Comparison of ENCODE assay signal across 17 cellular contexts in genomic region chr2:101722878-101723277, GRCh38. TPM values are rescaled to one million over a fixed set of nuclear protein-coding genes. Genes with fewer than 3 reads are reported as not detected.
DNase-seq lines count a peak whose midpoint lies in the region; ATAC-seq and TF ChIP-seq lines count a peak whose summit lies in the region.
"Had no signal": no experiment of that assay in that cellular context is flagged by ENCODE, and none has a peak within 500 bp of the region (broad histone marks: within the 10 kb centered on the region; RNA-seq: fewer than 3 reads in every experiment).

No MANE protein-coding gene starts in this region.

- no peak for DNase-seq in natural killer cell treated with Interleukin-12 subunit alpha and Interleukin-12 subunit beta and Interleukin-15 and Interleukin-18, amount 100 ng/mL, for 72 hours (ENCODE audit: low spot score)
- DNase-seq in natural killer cell: no peak
- no peak for DNase-seq in activated B cell treated with CpG ODN at 0.5 μM for 24 hours
- no peak for DNase-seq in lower lobe of right lung
- no peak for DNase-seq in NCI-H510A (lab: John Stamatoyannopoulos, UW)
- no peak for DNase-seq in GM10266 (ENCODE audit: extremely low spot score)
- no peak for DNase-seq in midbrain (lab: John Stamatoyannopoulos, UW)
- DNase-seq: activated CD4-positive, alpha-beta T cell treated with anti-CD3 and anti-CD28 coated beads, Interleukin-2, amount 10 ng/mL, durations not matched to agents 7 days and 5 days; activated effector memory CD4-positive, alpha-beta T cell treated with Interleukin-2 at 50 U/mL for 16 hours; heart right ventricle; NCI-H2081; NCI-H69; psoas muscle; tibial artery had no signal

- peaks cover 45% of the 10 kb centered on the region for H3K4me1 ChIP-seq in lower lobe of right lung
- H3K4me1 ChIP-seq: body of pancreas had no signal

- TF ChIP-seq CTCF in natural killer cell (IDR thresholded peaks at IDR 0.05) (no peak), activated B cell treated with CpG ODN at 0.5 μM for 24 hours (IDR thresholded peaks at IDR 0.05) (no peak), lower lobe of right lung (IDR thresholded peaks at IDR 0.05) (no peak), GM10266 (IDR thresholded peaks at IDR 0.05; ENCODE audit: control insufficient read depth, insufficient read depth, low read depth, missing control alignments) (no peak)

- H3K9me3 Mint-ChIP-seq in natural killer cell treated with Interleukin-12 subunit alpha and Interleukin-12 subunit beta and Interleukin-15 and Interleukin-18, amount 100 ng/mL, for 72 hours: peaks cover 3% of the 10 kb centered on the region
- H3K9me3 Mint-ChIP-seq in natural killer cell: no peaks in the 10 kb centered on the region
- peaks cover 3% of the 10 kb centered on the region for H3K9me3 Mint-ChIP-seq in activated B cell treated with CpG ODN at 0.5 μM for 24 hours

- CTCF ChIA-PET in activated B cell treated with CpG ODN at 0.5 μM for 24 hours (lab: Charles Lee): no interaction called here

- no peak for ATAC-seq in natural killer cell treated with Interleukin-12 subunit alpha and Interleukin-12 subunit beta and Interleukin-15 and Interleukin-18, amount 100 ng/mL, for 72 hours
- ATAC-seq in natural killer cell (no peak), activated B cell treated with CpG ODN at 0.5 μM for 24 hours (ENCODE audit: low read depth) (peak; percentile 14), lower lobe of right lung (peak in 1 of 2 donors; percentile 44)
- ATAC-seq in activated CD4-positive, CD25-positive, alpha-beta regulatory T cell treated with anti-CD3 and anti-CD28 coated beads, Interleukin-2, amount 50 U/mL, for 24 hours: no peak
- ATAC-seq: body of pancreas, psoas muscle had no signal

- peak overlapping the region; percentile 10 for H3K27ac ChIP-seq in lower lobe of right lung
- H3K27ac ChIP-seq: body of pancreas, psoas muscle, RWPE1, tibial artery had no signal

- H3K27me3 Mint-ChIP-seq in natural killer cell treated with Interleukin-12 subunit alpha and Interleukin-12 subunit beta and Interleukin-15 and Interleukin-18, amount 100 ng/mL, for 72 hours: no peaks in the 10 kb centered on the region
- H3K27me3 Mint-ChIP-seq in natural killer cell (ENCODE audit: low read depth in 2 of 2) (no peaks in the 10 kb centered on the region), activated B cell treated with CpG ODN at 0.5 μM for 24 hours (no peaks in the 10 kb centered on the region)
- H3K27me3 Mint-ChIP-seq: activated CD4-positive, alpha-beta T cell treated with anti-CD3 and anti-CD28 coated beads, Interleukin-2, amount 10 ng/mL, durations not matched to agents 7 days and 5 days had no signal

- H3K36me3 Mint-ChIP-seq in natural killer cell treated with Interleukin-12 subunit alpha and Interleukin-12 subunit beta and Interleukin-15 and Interleukin-18, amount 100 ng/mL, for 72 hours: peaks cover 14% of the 10 kb centered on the region
- no peaks in the 10 kb centered on the region for H3K36me3 Mint-ChIP-seq in natural killer cell
- peaks cover 29% of the 10 kb centered on the region for H3K36me3 Mint-ChIP-seq in activated B cell treated with CpG ODN at 0.5 μM for 24 hours (ENCODE audit: low read depth)

- no peaks in the 10 kb centered on the region for H3K27me3 ChIP-seq in lower lobe of right lung (ENCODE audit: low read depth)
- H3K27me3 ChIP-seq: body of pancreas, heart right ventricle, tibial artery had no signal

- H3K27ac Mint-ChIP-seq in natural killer cell treated with Interleukin-12 subunit alpha and Interleukin-12 subunit beta and Interleukin-15 and Interleukin-18, amount 100 ng/mL, for 72 hours: peak overlapping the region; percentile 37 to 64
- peak overlapping the region in 1 of 2 donors; percentile 26 for H3K27ac Mint-ChIP-seq in natural killer cell
- H3K27ac Mint-ChIP-seq in activated B cell treated with CpG ODN at 0.5 μM for 24 hours: peak overlapping the region; percentile 94

- no peaks in the 10 kb centered on the region for H3K9me3 ChIP-seq in lower lobe of right lung
- H3K9me3 ChIP-seq: body of pancreas, heart right ventricle, psoas muscle, tibial artery had no signal

- no peak overlapping the region for H3K4me3 ChIP-seq in lower lobe of right lung
- H3K4me3 ChIP-seq: body of pancreas, heart right ventricle, psoas muscle, tibial artery had no signal

- H3K4me1 Mint-ChIP-seq in natural killer cell treated with Interleukin-12 subunit alpha and Interleukin-12 subunit beta and Interleukin-15 and Interleukin-18, amount 100 ng/mL, for 72 hours (ENCODE audit: low read depth in 2 of 2): peaks cover 69 to 71% of the 10 kb centered on the region in 2 donors
- H3K4me1 Mint-ChIP-seq in natural killer cell: peaks cover 63 to 80% of the 10 kb centered on the region in 2 donors
- peaks cover 100% of the 10 kb centered on the region for H3K4me1 Mint-ChIP-seq in activated B cell treated with CpG ODN at 0.5 μM for 24 hours

- H3K4me3 Mint-ChIP-seq in natural killer cell treated with Interleukin-12 subunit alpha and Interleukin-12 subunit beta and Interleukin-15 and Interleukin-18, amount 100 ng/mL, for 72 hours: peak overlapping the region; percentile 47
- H3K4me3 Mint-ChIP-seq in natural killer cell (no peak overlapping the region), activated B cell treated with CpG ODN at 0.5 μM for 24 hours (peak overlapping the region; percentile 44)
- H3K4me3 Mint-ChIP-seq: activated CD4-positive, alpha-beta T cell treated with anti-CD3 and anti-CD28 coated beads, Interleukin-2, amount 10 ng/mL, durations not matched to agents 7 days and 5 days had no signal

- no peaks in the 10 kb centered on the region for H3K36me3 ChIP-seq in lower lobe of right lung
- H3K36me3 ChIP-seq: heart right ventricle, tibial artery had no signal

- POLR2A ChIA-PET in activated B cell treated with CpG ODN at 0.5 μM for 24 hours (lab: Charles Lee): interaction anchor here (1.1 to 1.5 kb wide), 4 partner anchors 17 to 29 kb away, joined by 4 to 9 read pairs (median 4); partner anchors contain the start of gene MAP4K4

- intact Hi-C loops in natural killer cell (cut with micrococcal nuclease): no loop called here
- intact Hi-C loops in activated B cell treated with CpG ODN at 0.5 μM for 24 hours (cut with micrococcal nuclease): no loop called here
- intact Hi-C loops in lower lobe of right lung (cut with DNase I): no loop called here

RNA-seq across cellular contexts. Expression of gene MAP4K4, which starts 25.4 kb away (rescaled TPM):
- 10 to 100 TPM; 69.1 to 71.5 TPM for total RNA-seq in natural killer cell treated with Interleukin-12 subunit alpha and Interleukin-12 subunit beta and Interleukin-15 and Interleukin-18, amount 100 ng/mL, for 72 hours
- total RNA-seq in natural killer cell: 10 to 100 TPM; 60.2 to 80.3 (median 66.5) TPM
- 211 and 232 TPM in 2 replicates for total RNA-seq in activated B cell treated with CpG ODN at 0.5 μM for 24 hours
- 68.4 TPM for total RNA-seq in lower lobe of right lung
